In genomic region chr5:117425163-117425562, GRCh38 we compare ENCODE assay signal across 29 cellular contexts.
"Had no signal": no experiment of that assay in that cellular context is flagged by ENCODE, and none has a peak within 500 bp of the region (broad histone marks: within the 10 kb centered on the region; RNA-seq: fewer than 3 reads in every experiment).

No MANE protein-coding gene starts in this region.

- H3K27ac ChIP-seq: adrenal gland, body of pancreas, breast epithelium, SJCRH30, SK-N-MC had no signal

- H3K9me3 Mint-ChIP-seq: activated CD4-positive, alpha-beta T cell treated with anti-CD3 and anti-CD28 coated beads, Interleukin-2, amount 10 ng/mL, durations not matched to agents 7 days and 5 days; activated T-helper 2 cell treated with anti-CD3 and anti-CD28 coated beads, Interferon-gamma antibody, Interleukin-2, Interleukin-4, amounts not matched to agents 10 μg/mL and 5 μg/mL and 100 μg/mL, durations not matched to agents 14 hours and 24 hours and 36 hours had no signal

- H3K9me3 ChIP-seq: MG63, SJCRH30 had no signal

- H3K27me3 Mint-ChIP-seq: activated CD4-positive, alpha-beta T cell treated with anti-CD3 and anti-CD28 coated beads for 36 hours; activated CD4-positive, alpha-beta T cell treated with anti-CD3 and anti-CD28 coated beads, Interleukin-2, amount 10 ng/mL, durations not matched to agents 7 days and 5 days; activated T-cell treated with anti-CD3 and anti-CD28 coated beads, Interleukin-2, amount 50 U/mL, for 24 hours had no signal

- H3K4me1 Mint-ChIP-seq: activated CD4-positive, alpha-beta T cell treated with anti-CD3 and anti-CD28 coated beads for 36 hours; activated CD4-positive, alpha-beta T cell treated with anti-CD3 and anti-CD28 coated beads, Interleukin-2, amount 10 ng/mL, durations not matched to agents 7 days and 5 days had no signal

- H3K27ac Mint-ChIP-seq: activated CD4-positive, alpha-beta T cell treated with anti-CD3 and anti-CD28 coated beads for 36 hours; activated CD4-positive, alpha-beta T cell treated with anti-CD3 and anti-CD28 coated beads, Interleukin-2, amount 10 ng/mL, durations not matched to agents 7 days and 5 days; activated CD8-positive, alpha-beta T cell treated with anti-CD3 and anti-CD28 coated beads, Interleukin-2, amount 10 ng/mL, durations not matched to agents 7 days and 5 days; activated naive CD4-positive, alpha-beta T cell treated with anti-CD3 and anti-CD28 coated beads, Interleukin-2, amount 50 U/mL, for 72 hours; activated T-cell treated with anti-CD3 and anti-CD28 coated beads, Interleukin-2, amount 50 U/mL, for 24 hours; activated T-helper 2 cell treated with anti-CD3 and anti-CD28 coated beads, Interferon-gamma antibody, Interleukin-2, Interleukin-4, amounts not matched to agents 10 μg/mL and 5 μg/mL and 100 μg/mL, durations not matched to agents 14 hours and 24 hours and 36 hours had no signal

- DNase-seq: activated CD4-positive, alpha-beta T cell treated with anti-CD3 and anti-CD28 coated beads for 36 hours; activated CD4-positive, alpha-beta T cell treated with anti-CD3 and anti-CD28 coated beads, Interleukin-2, amount 10 ng/mL, durations not matched to agents 7 days and 5 days; activated CD4-positive, alpha-beta T cell treated with anti-CD3 and anti-CD28 coated beads, Interleukin-2, amount 50 U/mL, for 48 hours; activated CD8-positive, alpha-beta T cell treated with anti-CD3 and anti-CD28 coated beads, Interleukin-2, amount 10 ng/mL, durations not matched to agents 7 days and 5 days; activated gamma-delta T cell; activated naive CD4-positive, alpha-beta T cell treated with Interleukin-2 at 50 U/mL for 16 hours; activated T-cell treated with anti-CD3 and anti-CD28 coated beads, Interleukin-2, amount 50 U/mL, for 24 hours; adrenal gland; body of pancreas; Kasumi-1; MG63; NCI-H1048; NCI-H1105 treated with DMSO at 0.1 percent for 48 hours; NCI-H1436; NCI-H1694; NCI-H1930; NCI-H2081 treated with DMSO at 0.1 percent for 48 hours; NCI-H226; NCI-H446 treated with DMSO at 0.1 percent for 48 hours; NCI-H524; SHP77; SJCRH30; T1000 had no signal

- H3K36me3 Mint-ChIP-seq: activated naive CD4-positive, alpha-beta T cell treated with anti-CD3 and anti-CD28 coated beads, Interleukin-2, amount 50 U/mL, for 72 hours had no signal

- H3K36me3 ChIP-seq: adrenal gland, breast epithelium, MG63, SJCRH30 had no signal

- H3K4me3 Mint-ChIP-seq: activated CD4-positive, alpha-beta T cell treated with anti-CD3 and anti-CD28 coated beads for 36 hours; activated CD4-positive, alpha-beta T cell treated with anti-CD3 and anti-CD28 coated beads, Interleukin-2, amount 10 ng/mL, durations not matched to agents 7 days and 5 days; activated CD8-positive, alpha-beta T cell treated with anti-CD3 and anti-CD28 coated beads, Interleukin-2, amount 10 ng/mL, durations not matched to agents 7 days and 5 days; activated T-cell treated with anti-CD3 and anti-CD28 coated beads, Interleukin-2, amount 50 U/mL, for 24 hours had no signal

- ATAC-seq: activated CD4-positive, alpha-beta T cell treated with anti-CD3 and anti-CD28 coated beads for 36 hours; activated CD4-positive, CD25-positive, alpha-beta regulatory T cell treated with anti-CD3 and anti-CD28 coated beads, Interleukin-2, amount 50 U/mL, for 24 hours; activated CD8-positive, alpha-beta T cell treated with anti-CD3 and anti-CD28 coated beads, Interleukin-2, amount 10 ng/mL, durations not matched to agents 7 days and 5 days; activated naive CD4-positive, alpha-beta T cell treated with anti-CD3 and anti-CD28 coated beads, Interleukin-2, amount 50 U/mL, for 72 hours; body of pancreas; Panc1 had no signal

- H3K4me1 ChIP-seq: adrenal gland, body of pancreas, breast epithelium, SJCRH30 had no signal

- H3K27me3 ChIP-seq: adrenal gland, body of pancreas, breast epithelium, MG63, SJCRH30 had no signal

- H3K4me3 ChIP-seq: adrenal gland, body of pancreas, breast epithelium, MG63, SJCRH30, SK-N-MC had no signal
